15 cellular contexts compared by ENCODE assay signal in genomic region chr10:62613429-62613828, GRCh38.
DNase-seq lines count a peak whose midpoint lies in the region; TF ChIP-seq lines count a peak whose summit lies in the region.
"Had no signal": no experiment of that assay in that cellular context is flagged by ENCODE, and none has a peak within 500 bp of the region (broad histone marks: within the 10 kb centered on the region; RNA-seq: fewer than 3 reads in every experiment).

No MANE protein-coding gene starts in this region.

- TF ChIP-seq CTCF in brain microvascular endothelial cell (IDR thresholded peaks at IDR 0.05; ENCODE audit: low read depth, low read length, missing control alignments) = no peak

- no peak overlapping the region for H3K4me3 ChIP-seq in brain microvascular endothelial cell (ENCODE audit: low read depth, low read length)
- no peak overlapping the region for H3K4me3 ChIP-seq in mesenchymal stem cell (ENCODE audit: insufficient read depth in 1 of 2, low read depth in 1 of 2, low read length in 2 of 2)
- H3K4me3 ChIP-seq: esophagus squamous epithelium, left lung, prostate gland had no signal

- H3K27me3 ChIP-seq in brain microvascular endothelial cell (replicated peaks) = no peaks in the 10 kb centered on the region
- H3K27me3 ChIP-seq in mesenchymal stem cell (ENCODE audit: control insufficient read depth in 1 of 2, insufficient read depth in 1 of 2, low read length in 2 of 2) = peaks cover 0 to 6% of the 10 kb centered on the region in 2 experiments
- H3K27me3 ChIP-seq: left lung had no signal

- peaks cover 2% of the 10 kb centered on the region for H3K4me1 ChIP-seq in mesenchymal stem cell (ENCODE audit: control insufficient read depth, insufficient read depth, low read depth, low read length)
- H3K4me1 ChIP-seq: esophagus squamous epithelium, prostate gland had no signal

- no peak overlapping the region for H2BK12ac ChIP-seq in mesenchymal stem cell (ENCODE audit: low read length in 2 of 2)

- DNase-seq in EH (ENCODE audit: low read depth) = peak; percentile 67
- DNase-seq in LHCN-M2 (ENCODE audit: low read depth) = peak; percentile 69
- peak; percentile 52 for DNase-seq in brain microvascular endothelial cell
- peak; percentile 66 for DNase-seq in mesenchymal stem cell
- no peak for DNase-seq in iPS-NIHi7 (ENCODE audit: extremely low spot score)
- DNase-seq in activated effector memory CD4-positive, alpha-beta T cell treated with Interleukin-2 at 50 U/mL for 16 hours = no peak
- no peak for DNase-seq in COR-L47 (lab: John Stamatoyannopoulos, UW)
- no peak for DNase-seq in SHP77 treated with DMSO at 0.1 percent for 48 hours (lab: John Stamatoyannopoulos, UW)
- DNase-seq: activated CD8-positive, alpha-beta T cell treated with anti-CD3 and anti-CD28 coated beads for 36 hours; AML-193; DMS 273 treated with DMSO at 0.1 percent for 48 hours; esophagus squamous epithelium; left lung; NCI-H2081 treated with DMSO at 0.1 percent for 48 hours had no signal

- no peaks in the 10 kb centered on the region for H3K9me3 ChIP-seq in mesenchymal stem cell (ENCODE audit: control insufficient read depth, low read length)
- H3K9me3 ChIP-seq: esophagus squamous epithelium, left lung, prostate gland had no signal

- no peak overlapping the region for H2AK5ac ChIP-seq in mesenchymal stem cell (ENCODE audit: low read length, severe bottlenecking)

- no peak overlapping the region for H2AFZ ChIP-seq in mesenchymal stem cell (ENCODE audit: low read depth, low read length)

- H3K4me2 ChIP-seq in mesenchymal stem cell (ENCODE audit: low read length, poor library complexity, severe bottlenecking) = no peak overlapping the region

- no peaks in the 10 kb centered on the region for H3K79me1 ChIP-seq in mesenchymal stem cell (replicated peaks; ENCODE audit: low read length, poor library complexity, severe bottlenecking)

- H3K18ac ChIP-seq in mesenchymal stem cell (ENCODE audit: low read depth in 1 of 2, low read length in 2 of 2) = no peak overlapping the region

- no peak overlapping the region for H3K9ac ChIP-seq in mesenchymal stem cell (ENCODE audit: low read length)

- H2BK5ac ChIP-seq in mesenchymal stem cell (ENCODE audit: low read depth, low read length, poor library complexity, severe bottlenecking) = no peak overlapping the region

- no peak overlapping the region for H2BK120ac ChIP-seq in mesenchymal stem cell (ENCODE audit: low read depth, low read length)

- H3K36me3 ChIP-seq in brain microvascular endothelial cell (replicated peaks) (no peaks in the 10 kb centered on the region), mesenchymal stem cell (ENCODE audit: control insufficient read depth in 1 of 2, insufficient read depth in 2 of 2, low read depth in 1 of 2, low read length in 2 of 2) (no peaks in the 10 kb centered on the region)
- H3K36me3 ChIP-seq: esophagus squamous epithelium, left lung, prostate gland had no signal

- H3K27ac ChIP-seq in brain microvascular endothelial cell = no peak overlapping the region
- no peak overlapping the region for H3K27ac ChIP-seq in mesenchymal stem cell (ENCODE audit: low read length, poor library complexity, severe bottlenecking)
- H3K27ac ChIP-seq: esophagus squamous epithelium, left lung, prostate gland had no signal

- H4K91ac ChIP-seq in mesenchymal stem cell (ENCODE audit: low read length) = no peak overlapping the region

- H3K14ac ChIP-seq in mesenchymal stem cell (ENCODE audit: low read length in 2 of 2) = no peak overlapping the region

- WGBS in mesenchymal stem cell = 80% methylated on average over 3 of the region's 5 CpGs

- no peak overlapping the region for H3K4ac ChIP-seq in mesenchymal stem cell (ENCODE audit: low read depth in 1 of 2, low read length in 2 of 2)

- in situ Hi-C loops in brain microvascular endothelial cell (cut with HindIII; ENCODE audit: low pct_ligation_motif_present, low sequenced_read_pairs) = loop anchor here (25.0 kb wide), 1 partner anchor 199 kb away; the partner anchor contains the start of genes ADO and EGR2

- H2BK15ac ChIP-seq in mesenchymal stem cell (ENCODE audit: low read depth, poor library complexity, severe bottlenecking) = no peak overlapping the region

- H3K23ac ChIP-seq in mesenchymal stem cell (ENCODE audit: low read length in 2 of 2) = no peak overlapping the region

- H4K8ac ChIP-seq in mesenchymal stem cell (ENCODE audit: low read length) = no peak overlapping the region

Comparison
In these comparisons a context has a peak if more than half of its experiments do, and no peak if none do; other contexts are left out.
1. DNase-seq: peak in EH (single experiment), LHCN-M2 (single experiment), brain microvascular endothelial cell (single experiment) and mesenchymal stem cell (single experiment); none in iPS-NIHi7 (single experiment), activated effector memory CD4-positive, alpha-beta T cell treated with Interleukin-2 at 50 U/mL for 16 hours (single experiment), COR-L47 (single experiment) and SHP77 treated with DMSO at 0.1 percent for 48 hours (single experiment).